Comparison of ENCODE assay signal across 8 cellular contexts in genomic region chr12:121399391-121400331, GRCh38. TPM values are rescaled to one million over a fixed set of nuclear protein-coding genes. Genes with fewer than 3 reads are reported as not detected.
A peak's percentile ranks its signal among the peaks of the same experiment; 100 is the strongest.
DNase-seq lines count a peak whose midpoint lies in the region; ATAC-seq and TF ChIP-seq lines count a peak whose summit lies in the region.

Gene RNF34 (plus strand): TSS chr12:121400118. CDS start chr12:121400213, 95 bp downstream.

- peaks cover 0 to 5% (median 4%) of the 10 kb centered on the region in 3 donors for H3K27me3 Mint-ChIP-seq in immature natural killer cell (ENCODE audit: low read depth in 3 of 3)

- H3K36me3 Mint-ChIP-seq in immature natural killer cell, result peaks cover 0 to 5% (median 0%) of the 10 kb centered on the region in 3 donors

- intact Hi-C loops in spleen (cut with DNase I; ENCODE audit: low total_unique reads), result loop anchor here (5.0 kb wide), 1 partner anchor 47 kb away; the partner anchor contains the start of gene ANAPC5

- peak; percentile 70 to 95 (median 95) for TF ChIP-seq POLR2A in spleen (IDR thresholded peaks at IDR 0.05)

- DNase-seq in AG08396 (ENCODE audit: low spot score) (peak; percentile 98), NCI-H345 treated with DMSO at 0.1 percent for 48 hours (lab: John Stamatoyannopoulos, UW; ENCODE audit: unreplicated experiment) (peak; percentile 97), immature natural killer cell (peak; percentile 96 to 97 (median 97)), spleen (peak; percentile 99)
- peak; percentile 92 to 97 (median 94) for DNase-seq in activated CD4-positive, CD25-positive, alpha-beta regulatory T cell (lab: John Stamatoyannopoulos, UW)
- peak; percentile 97 for DNase-seq in central memory CD4-positive, alpha-beta T cell

- peak within 1 kb of the TSS; percentile 80 to 96 (median 95) for H3K27ac Mint-ChIP-seq in immature natural killer cell

- peaks cover 22 to 53% (median 39%) of the 10 kb centered on the region in 6 donors for H3K4me1 ChIP-seq in spleen

- no peaks in the 10 kb centered on the region for H3K9me3 ChIP-seq in spleen

- no peaks in the 10 kb centered on the region for H3K27me3 ChIP-seq in spleen (replicated peaks in 1 of 7)

- H3K27ac ChIP-seq in spleen, result peak within 1 kb of the TSS; percentile 81 to 98 (median 96)

- peak; percentile 94 for ATAC-seq in GM19023 (IDR thresholded peaks at IDR 0.05; ENCODE audit: unreplicated experiment)
- ATAC-seq in HG03280 (IDR thresholded peaks at IDR 0.05; ENCODE audit: unreplicated experiment), result peak; percentile 92

- no peaks in the 10 kb centered on the region for H3K9me3 Mint-ChIP-seq in immature natural killer cell

- peaks cover 0 to 19% (median 6%) of the 10 kb centered on the region in 6 donors for H3K36me3 ChIP-seq in spleen

- TF ChIP-seq CTCF in spleen (IDR thresholded peaks at IDR 0.05 in 8 of 11, conservative IDR thresholded peaks at IDR 0.05 in 3 of 11), result peak in 5 of 11 experiments; percentile 13 to 41 (median 18)

- peak within 1 kb of the TSS; percentile 69 to 98 (median 91) for H3K4me3 ChIP-seq in spleen

- H3K4me3 Mint-ChIP-seq in immature natural killer cell, result peak within 1 kb of the TSS; percentile 89 to 99 (median 96)

- 0 to 1% (median 1%) methylated on average over 22 to 77 of the region's 77 CpGs for WGBS in spleen, 5 donors

- peaks cover 34 to 52% of the 10 kb centered on the region in 2 donors for H3K4me1 Mint-ChIP-seq in immature natural killer cell

RNA-seq across cellular contexts. Expression of gene RNF34, which starts in this region (rescaled TPM):
- 10 to 100 TPM; 31.8 to 73.9 (median 57.9) TPM for polyA plus RNA-seq in immature natural killer cell
- total RNA-seq in spleen, result 10 to 100 TPM; 47.3 to 62.6 (median 57.5) TPM
- polyA plus RNA-seq in spleen, result 10 to 100 TPM; 20.8 to 31.6 (median 23.3) TPM

Comparison
In these comparisons a context has a peak if more than half of its experiments do, and no peak if none do; other contexts are left out.
1. Peak in every context shown above with its lines: DNase-seq, ATAC-seq, H3K4me3 ChIP-seq and H3K27ac ChIP-seq.